12 cellular contexts compared by ENCODE assay signal in the genomic region with DNA sequence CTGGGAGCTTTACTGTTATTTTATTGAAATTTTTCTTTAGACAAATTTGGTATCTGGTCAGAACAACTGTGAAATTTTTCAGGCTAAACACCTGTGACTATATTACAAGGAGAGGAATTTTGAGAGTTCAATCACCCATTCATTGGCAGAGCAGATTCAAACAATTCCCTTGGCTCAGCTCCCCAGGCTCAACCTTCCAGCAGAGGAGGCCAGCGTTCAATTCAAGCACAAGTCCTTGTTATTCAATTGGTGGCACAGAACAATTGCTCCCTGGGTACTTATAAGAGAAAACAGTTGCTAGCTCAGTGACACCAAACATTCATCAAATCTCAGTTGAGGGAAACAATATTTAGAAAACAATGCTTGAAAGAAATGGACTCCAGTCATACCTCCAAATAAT.
DNase-seq lines count a peak whose midpoint lies in the region; ATAC-seq and TF ChIP-seq lines count a peak whose summit lies in the region.
"Had no signal": no experiment of that assay in that cellular context is flagged by ENCODE, and none has a peak within 500 bp of the region (broad histone marks: within the 10 kb centered on the region; RNA-seq: fewer than 3 reads in every experiment).

No MANE protein-coding gene starts in this region.

- H3K27ac Mint-ChIP-seq in T-helper 17 cell, result no peak overlapping the region
- H3K27ac Mint-ChIP-seq: dendritic cell treated with granulocyte-macrophage colony-stimulating factor and Interleukin-4, amounts not matched to agents 40 ng/mL and 50 ng/mL, for 4 days; T-cell had no signal

- peaks cover 5% of the 10 kb centered on the region for H3K4me1 ChIP-seq in body of pancreas
- no peaks in the 10 kb centered on the region for H3K4me1 ChIP-seq in gastroesophageal sphincter

- H3K36me3 ChIP-seq in body of pancreas (replicated peaks in 1 of 2; ENCODE audit: insufficient read depth in 1 of 2, low read depth in 2 of 2) (no peaks in the 10 kb centered on the region), gastroesophageal sphincter (no peaks in the 10 kb centered on the region)

- H3K4me3 ChIP-seq in body of pancreas (no peak overlapping the region), gastroesophageal sphincter (no peak overlapping the region)
- H3K4me3 ChIP-seq: skin epidermis had no signal

- ATAC-seq in body of pancreas (peak; percentile 48), gastroesophageal sphincter (no peak), T-helper 17 cell (no peak), HG02970 (IDR thresholded peaks at IDR 0.05; ENCODE audit: low FRiP score, unreplicated experiment) (no peak)
- ATAC-seq: T-cell had no signal

- H3K9me3 ChIP-seq in body of pancreas (no peaks in the 10 kb centered on the region), gastroesophageal sphincter (no peaks in the 10 kb centered on the region), T-helper 17 cell (ENCODE audit: control insufficient read depth, low read length, poor library complexity, severe bottlenecking) (no peaks in the 10 kb centered on the region)

- TF ChIP-seq EP300 in gastroesophageal sphincter (IDR thresholded peaks at IDR 0.05), result no peak

- TF ChIP-seq CTCF in body of pancreas (IDR thresholded peaks at IDR 0.05), result peak in 5 of 7 experiments; percentile 14 to 44 (median 39)
- peak in 1 of 4 experiments; percentile 21 for TF ChIP-seq CTCF in gastroesophageal sphincter (IDR thresholded peaks at IDR 0.05)

- peaks cover 20% of the 10 kb centered on the region for H3K4me1 Mint-ChIP-seq in T-helper 17 cell

- H3K27me3 ChIP-seq in body of pancreas (no peaks in the 10 kb centered on the region), gastroesophageal sphincter (no peaks in the 10 kb centered on the region)

- H3K4me3 Mint-ChIP-seq in T-helper 17 cell, result no peak overlapping the region
- H3K4me3 Mint-ChIP-seq: dendritic cell treated with granulocyte-macrophage colony-stimulating factor and Interleukin-4, amounts not matched to agents 40 ng/mL and 50 ng/mL, for 4 days; T-cell had no signal

- no peaks in the 10 kb centered on the region for H3K27me3 Mint-ChIP-seq in T-helper 17 cell
- H3K27me3 Mint-ChIP-seq: dendritic cell treated with granulocyte-macrophage colony-stimulating factor and Interleukin-4, amounts not matched to agents 40 ng/mL and 50 ng/mL, for 4 days; T-cell had no signal

- peak; percentile 29 for DNase-seq in DMS 273 (lab: John Stamatoyannopoulos, UW; ENCODE audit: unreplicated experiment)
- DNase-seq in DMS 273 treated with DMSO at 0.1 percent for 48 hours (lab: John Stamatoyannopoulos, UW), result no peak
- DNase-seq in NCI-H1105 treated with DMSO at 0.1 percent for 48 hours (lab: John Stamatoyannopoulos, UW), result peak; percentile 67
- peak; percentile 27 to 49 (median 34) for DNase-seq in body of pancreas
- peak; percentile 19 for DNase-seq in midbrain (lab: John Stamatoyannopoulos, UW)
- DNase-seq in T-helper 17 cell, result no peak
- DNase-seq: 8988T, T-cell had no signal

- peaks cover 9% of the 10 kb centered on the region for H3K36me3 Mint-ChIP-seq in T-helper 17 cell (ENCODE audit: low read depth)

- H3K27ac ChIP-seq in body of pancreas (no peak overlapping the region), gastroesophageal sphincter (no peak overlapping the region)
- H3K27ac ChIP-seq: skin epidermis had no signal

- intact Hi-C loops in body of pancreas (cut with DNase I), result loop anchor here (10.0 kb wide), 1 partner anchor 283 kb away; no protein-coding TSS in a partner anchor

- no peak for TF ChIP-seq POLR2A in body of pancreas (IDR thresholded peaks at IDR 0.05)
- TF ChIP-seq POLR2A in gastroesophageal sphincter (IDR thresholded peaks at IDR 0.05), result no peak

- WGBS in body of pancreas, 2 donors, result 11 to 23% methylated on average over 1 of the region's 1 CpG
- 0 to 29% methylated on average over 1 of the region's 1 CpG for WGBS in gastroesophageal sphincter (ENCODE audit: low coverage in 1 of 2), 2 donors

Comparison
In these comparisons a context has a peak if more than half of its experiments do, and no peak if none do; other contexts are left out.
1. DNase-seq: peak in DMS 273 (single experiment), NCI-H1105 treated with DMSO at 0.1 percent for 48 hours (single experiment), body of pancreas (4 of 4) and midbrain (single experiment); none in DMS 273 treated with DMSO at 0.1 percent for 48 hours (single experiment) and T-helper 17 cell (0 of 3).